ENCODE assay signal across 8 cellular contexts in the genomic region with DNA sequence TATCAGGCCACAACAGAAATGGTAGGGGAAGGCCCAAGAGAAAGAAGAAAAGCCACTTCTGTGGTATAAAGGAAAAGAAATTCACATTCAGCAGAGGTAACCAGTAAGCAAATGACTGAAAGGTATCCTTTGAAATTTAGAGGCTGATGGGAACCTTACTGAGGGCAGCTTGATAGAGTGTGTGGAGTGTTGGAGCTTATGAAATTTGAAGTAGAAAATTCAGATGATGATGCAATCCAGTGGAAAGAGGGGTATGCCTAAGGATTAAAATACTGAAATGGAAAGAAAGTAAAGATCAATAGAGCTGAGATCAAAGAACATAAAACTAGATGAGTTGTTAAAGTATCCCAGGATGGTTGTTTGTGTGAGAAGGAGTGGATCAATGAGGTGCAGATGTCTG.
"Had no signal": no experiment of that assay in that cellular context is flagged by ENCODE, and none has a peak within 500 bp of the region (broad histone marks: within the 10 kb centered on the region; RNA-seq: fewer than 3 reads in every experiment).

No MANE protein-coding gene starts in this region.

- H3K9me3 Mint-ChIP-seq: GM23338, H9 had no signal

- FAIRE-seq: H1, H54, HTR-8/SVneo had no signal

- H3K4me3 ChIP-seq: GM23338 had no signal

- H3K4me3 Mint-ChIP-seq: GM23338, H9 had no signal

- DNase-seq: H9, HCEC 1CT, KBM-7 had no signal

- H3K4me2 ChIP-seq: GM23338, KMS-11 had no signal

- ATAC-seq: GM23338 had no signal

- H3K9ac ChIP-seq: KMS-11 had no signal

- H3K27ac Mint-ChIP-seq: GM23338, H9 had no signal

- H2AFZ ChIP-seq: GM23338 had no signal

- H3K27ac ChIP-seq: KMS-11 had no signal
